In genomic region chrX:154486396-154487207, GRCh38 we compare ENCODE assay signal across 8 cellular contexts. TPM values are rescaled to one million over a fixed set of nuclear protein-coding genes. Genes with fewer than 3 reads are reported as not detected.
DNase-seq lines count a peak whose midpoint lies in the region; ATAC-seq and TF ChIP-seq lines count a peak whose summit lies in the region.

Gene UBL4A (minus strand): TSS chrX:154486615. CDS start chrX:154486584, 31 bp downstream.

- no peaks in the 10 kb centered on the region for H3K9me3 ChIP-seq in right cardiac atrium (ENCODE audit: control insufficient read depth, low read length)

- peak within 1 kb of the TSS; percentile 78 for H3K4me3 ChIP-seq in GM12865 (ENCODE audit: low read depth, low read length)
- H3K4me3 ChIP-seq in right cardiac atrium (ENCODE audit: low read length) = peak within 1 kb of the TSS; percentile 92

- peak within 1 kb of the TSS; percentile 85 to 86 for H3K27ac Mint-ChIP-seq in T-cell

- no peaks in the 10 kb centered on the region for H3K36me3 Mint-ChIP-seq in T-cell

- peak; percentile 30 to 44 (median 37) for ATAC-seq in T-cell (replicated peaks in 1 of 4)
- peak; percentile 40 to 43 for ATAC-seq in right cardiac atrium
- no peak for ATAC-seq in HG02623 (IDR thresholded peaks at IDR 0.05; ENCODE audit: unreplicated experiment)
- no peak for ATAC-seq in GM21717 (IDR thresholded peaks at IDR 0.05; ENCODE audit: unreplicated experiment)

- H3K4me1 ChIP-seq in right cardiac atrium (ENCODE audit: control insufficient read depth, insufficient read depth, low read length) = peaks cover 6% of the 10 kb centered on the region

- H3K4me3 Mint-ChIP-seq in T-cell = peak within 1 kb of the TSS; percentile 75 to 82 (median 79)

- TF ChIP-seq CTCF in GM12865 (IDR thresholded peaks at IDR 0.05; ENCODE audit: insufficient read depth, low read depth, low read length, missing control alignments) = no peak

- CTCF ChIA-PET in T-cell (lab: Charles Lee) = no interaction called here

- POLR2A ChIA-PET in T-cell (lab: Charles Lee) = no interaction called here

- WGBS in right cardiac atrium = under 1% methylated on average over 77 of the region's 95 CpGs

- H3K4me1 Mint-ChIP-seq in T-cell = peaks cover 28 to 39% (median 39%) of the 10 kb centered on the region in 3 donors

- H3K27ac ChIP-seq in right cardiac atrium (ENCODE audit: low read length) = peak within 1 kb of the TSS; percentile 89

- intact Hi-C loops in right cardiac atrium (cut with DNase I) = no loop called here

- no peaks in the 10 kb centered on the region for H3K27me3 ChIP-seq in right cardiac atrium (ENCODE audit: control insufficient read depth, insufficient read depth)

- H3K27me3 Mint-ChIP-seq in T-cell = peaks cover 0 to 12% of the 10 kb centered on the region in 2 donors

- peak; percentile 59 for DNase-seq in GM12865 (ENCODE audit: low read depth)
- DNase-seq in HuH-7.5 (ENCODE audit: low spot score) = peak; percentile 63
- DNase-seq in T-cell = peak in 22 of 34 experiments; percentile 10 to 61 (median 28)
- peak in 44 of 58 donors; percentile 2 to 63 (median 29) for DNase-seq in anterior cingulate cortex (lab: John Stamatoyannopoulos, UW)
- peak; percentile 71 to 89 (median 86) for DNase-seq in right cardiac atrium
- peak; percentile 44 for DNase-seq in putamen (ENCODE audit: low spot score)

- H3K9me3 Mint-ChIP-seq in T-cell = no peaks in the 10 kb centered on the region

RNA-seq across cellular contexts. Expression of gene UBL4A, which starts in this region (rescaled TPM):
- total RNA-seq in T-cell (10 to 100 TPM; 13.1 to 44.1 (median 39.6) TPM), right cardiac atrium (10 to 100 TPM; 51.1 to 62.1 (median 60.3) TPM)
- 43.6 TPM for polyA plus RNA-seq in right cardiac atrium

Comparison
In these comparisons a context has a peak if more than half of its experiments do, and no peak if none do; other contexts are left out.
1. DNase-seq: peak in every context shown above with its lines; median percentile 86 in right cardiac atrium; 63 in HuH-7.5; 59 in GM12865; 44 in putamen; 29 in anterior cingulate cortex; 28 in T-cell.
2. ATAC-seq: peak in T-cell (4 of 4) and right cardiac atrium (2 of 2); none in HG02623 (single experiment) and GM21717 (single experiment).